In genomic region chr11:111913997-111914396, GRCh38 we compare ENCODE assay signal across 12 cellular contexts. TPM values are rescaled to one million over a fixed set of nuclear protein-coding genes. Genes with fewer than 3 reads are reported as not detected.
A peak's percentile ranks its signal among the peaks of the same experiment; 100 is the strongest.
DNase-seq lines count a peak whose midpoint lies in the region; ATAC-seq and TF ChIP-seq lines count a peak whose summit lies in the region.
"Had no signal": no experiment of that assay in that cellular context is flagged by ENCODE, and none has a peak within 500 bp of the region (broad histone marks: within the 10 kb centered on the region; RNA-seq: fewer than 3 reads in every experiment).

No MANE protein-coding gene starts in this region.

- peaks cover 0 to 27% (median 13%) of the 10 kb centered on the region in 12 donors for H3K4me1 ChIP-seq in heart left ventricle
- H3K4me1 ChIP-seq in mesendoderm (ENCODE audit: control insufficient read depth, low read depth, low read length) = peaks cover 21% of the 10 kb centered on the region

- no peak overlapping the region for H3K56ac ChIP-seq in mesendoderm (ENCODE audit: low read length)

- no peak overlapping the region for H2BK120ac ChIP-seq in mesendoderm (ENCODE audit: low read depth, low read length)

- peaks cover 0 to 23% (median 10%) of the 10 kb centered on the region in 9 donors for H3K36me3 ChIP-seq in heart left ventricle
- no peaks in the 10 kb centered on the region for H3K36me3 ChIP-seq in mesendoderm (ENCODE audit: control insufficient read depth, insufficient read depth, low read length)

- no peak overlapping the region for H3K4me2 ChIP-seq in mesendoderm (ENCODE audit: low read length)

- no peak overlapping the region for H3K9ac ChIP-seq in mesendoderm (ENCODE audit: low read length)

- peak overlapping the region; percentile 95 for H3K27ac ChIP-seq in angular gyrus (ENCODE audit: low read depth, low read length)
- peak overlapping the region; percentile 82 to 100 (median 96) for H3K27ac ChIP-seq in heart left ventricle
- no peak overlapping the region for H3K27ac ChIP-seq in mesendoderm (ENCODE audit: low read depth, low read length)

- no peak for TF ChIP-seq CTCF in heart left ventricle (IDR thresholded peaks at IDR 0.05)

- H3K9me3 ChIP-seq in heart left ventricle = no peaks in the 10 kb centered on the region

- no peak overlapping the region for H2BK5ac ChIP-seq in mesendoderm (ENCODE audit: low read length)

- TF ChIP-seq POLR2A in heart left ventricle (IDR thresholded peaks at IDR 0.05) = peak in 1 of 2 donors; percentile 28

- no peak overlapping the region for H4K8ac ChIP-seq in mesendoderm (ENCODE audit: low read depth, low read length)

- DNase-seq in C1 segment of cervical spinal cord (lab: John Stamatoyannopoulos, UW) (peak in 12 of 14 donors; percentile 45 to 84 (median 74)), heart left ventricle (peak; percentile 53 to 83 (median 75)), posterior cingulate gyrus (peak in 8 of 10 donors; percentile 38 to 93 (median 70)), mesendoderm (no peak), GF-D8 (lab: John Stamatoyannopoulos, UW) (no peak)
- no peak for DNase-seq in activated CD4-positive, CD25-positive, alpha-beta regulatory T cell (lab: John Stamatoyannopoulos, UW)
- DNase-seq: activated naive CD4-positive, alpha-beta T cell treated with anti-CD3 and anti-CD28 coated beads, Interleukin-2, amount 10 ng/mL, durations not matched to agents 7 days and 5 days; naive B cell; T-cell had no signal

- H3K79me2 ChIP-seq in mesendoderm (ENCODE audit: control insufficient read depth, insufficient read depth, low read length) = no peaks in the 10 kb centered on the region

- no peaks in the 10 kb centered on the region for H3K79me1 ChIP-seq in mesendoderm (ENCODE audit: low read length)

- WGBS in heart left ventricle, 4 donors = 2 to 16% (median 9%) methylated on average over 4 of the region's 4 CpGs
- no CpG with 5 or more reads among the region's 4 CpGs for WGBS in mesendoderm (ENCODE audit: extremely low coverage, insufficient coverage, low lambda C conversion rate)

- no peak overlapping the region for H4K5ac ChIP-seq in mesendoderm (ENCODE audit: low read length)

- no peak overlapping the region for H2BK15ac ChIP-seq in mesendoderm (replicated peaks; ENCODE audit: low read depth)

- no peak overlapping the region for H3K23ac ChIP-seq in mesendoderm (ENCODE audit: low read length)

- H3K4ac ChIP-seq in mesendoderm (ENCODE audit: low read depth, low read length) = no peak overlapping the region

- ATAC-seq in heart left ventricle (peak in 2 of 4 donors; percentile 25 to 33), GM21737 (IDR thresholded peaks at IDR 0.05; ENCODE audit: unreplicated experiment) (no peak)
- ATAC-seq: T-cell had no signal

- H3K4me3 ChIP-seq in heart left ventricle = peak overlapping the region in 11 of 12 donors; percentile 38 to 80 (median 59)
- no peak overlapping the region for H3K4me3 ChIP-seq in mesendoderm (ENCODE audit: low read length)

- no peak overlapping the region for H3K18ac ChIP-seq in mesendoderm (ENCODE audit: low read length)

- no peak overlapping the region for H2AK5ac ChIP-seq in mesendoderm (ENCODE audit: low read length)

- H3K27me3 ChIP-seq in heart left ventricle (peaks cover 0 to 10% (median 0%) of the 10 kb centered on the region in 9 donors), mesendoderm (ENCODE audit: insufficient read depth, low read length, poor library complexity) (no peaks in the 10 kb centered on the region)

- intact Hi-C loops in heart left ventricle (cut with DNase I) (loop anchor here in 2 of 10 donors (2.0 to 5.0 kb wide), 2 partner anchors 35 to 37 kb away; partner anchors contain the start of genes CFAP68 (in 2 of the 2) and FDXACB1 (in 2 of the 2)), posterior cingulate gyrus (cut with DNase I) (loop anchor here (5.0 kb wide), 1 partner anchor 37 kb away; the partner anchor contains the start of genes CFAP68 and FDXACB1)

RNA-seq across cellular contexts. Expression of gene HSPB2, which starts 1.5 kb away (rescaled TPM):
- total RNA-seq in heart left ventricle = 10 to 100 TPM in 7 of 9 donors, 1 to 10 TPM in 2; 5.5 to 66.7 (median 20.9) TPM
- polyA plus RNA-seq in heart left ventricle = 10 to 100 TPM; 59.8 to 67.9 TPM
- 0.56 TPM for polyA plus RNA-seq in mesendoderm (2013, experiment 1 of 2)
- 0.53 TPM for polyA plus RNA-seq in mesendoderm (2013, experiment 2 of 2)
- total RNA-seq: T-cell had no signal
- polyA plus RNA-seq: IgD-negative memory B cell had no signal

RNA-seq across cellular contexts. Expression of gene CRYAB, which starts 2.4 kb away (rescaled TPM):
- over 10,000 TPM in 2 of 9 donors, 1,000 to 10,000 TPM in 7; 4,504 to 20,720 (median 7,991) TPM for total RNA-seq in heart left ventricle
- over 10,000 TPM; 11,485 to 15,236 TPM for polyA plus RNA-seq in heart left ventricle
- 3.4 TPM for polyA plus RNA-seq in mesendoderm (2013, experiment 1 of 2)
- polyA plus RNA-seq in mesendoderm (2013, experiment 2 of 2) = 4.2 TPM
- polyA plus RNA-seq: IgD-negative memory B cell had no signal

RNA-seq across cellular contexts. Expression of gene C11orf52, which starts 4.7 kb away (rescaled TPM):
- 1 to 10 TPM in 8 of 9 donors, under 1 TPM in 1; 0.79 to 8.3 (median 2.0) TPM for total RNA-seq in heart left ventricle
- polyA plus RNA-seq in heart left ventricle = 1 to 10 TPM; 2.3 to 2.9 TPM
- 1.3 TPM for polyA plus RNA-seq in mesendoderm (2013, experiment 1 of 2)
- polyA plus RNA-seq in mesendoderm (2013, experiment 2 of 2) = 1.5 TPM
- total RNA-seq: T-cell had no signal
- polyA plus RNA-seq: IgD-negative memory B cell had no signal

RNA-seq across cellular contexts. Expression of gene DIXDC1, which starts 23.1 kb away (rescaled TPM):
- 10 to 100 TPM; 15.0 to 34.9 (median 20.5) TPM for total RNA-seq in heart left ventricle
- polyA plus RNA-seq in heart left ventricle = 10 to 100 TPM in 1 of 2 donors, 1 to 10 TPM in 1; 3.9 to 10.6 TPM
- 3.7 TPM for polyA plus RNA-seq in mesendoderm (2013, experiment 1 of 2)
- polyA plus RNA-seq in mesendoderm (2013, experiment 2 of 2) = 3.9 TPM

RNA-seq across cellular contexts. Expression of gene CFAP68, which starts 34.7 kb away (rescaled TPM):
- total RNA-seq in heart left ventricle = 10 to 100 TPM; 11.9 to 38.7 (median 31.8) TPM
- polyA plus RNA-seq in heart left ventricle = 10 to 100 TPM; 12.9 to 39.5 TPM
- polyA plus RNA-seq in mesendoderm (2013, experiment 1 of 2) = 22.5 TPM
- polyA plus RNA-seq in mesendoderm (2013, experiment 2 of 2) = 24.1 TPM

Comparison
In these comparisons a context has a peak if more than half of its experiments do, and no peak if none do; other contexts are left out.
1. DNase-seq: peak in C1 segment of cervical spinal cord (12 of 14), heart left ventricle (5 of 5) and posterior cingulate gyrus (8 of 10); none in activated CD4-positive, CD25-positive, alpha-beta regulatory T cell (0 of 4), mesendoderm (single experiment) and GF-D8 (single experiment).